Comparison of ENCODE assay signal across 1 cellular context in the genomic region with DNA sequence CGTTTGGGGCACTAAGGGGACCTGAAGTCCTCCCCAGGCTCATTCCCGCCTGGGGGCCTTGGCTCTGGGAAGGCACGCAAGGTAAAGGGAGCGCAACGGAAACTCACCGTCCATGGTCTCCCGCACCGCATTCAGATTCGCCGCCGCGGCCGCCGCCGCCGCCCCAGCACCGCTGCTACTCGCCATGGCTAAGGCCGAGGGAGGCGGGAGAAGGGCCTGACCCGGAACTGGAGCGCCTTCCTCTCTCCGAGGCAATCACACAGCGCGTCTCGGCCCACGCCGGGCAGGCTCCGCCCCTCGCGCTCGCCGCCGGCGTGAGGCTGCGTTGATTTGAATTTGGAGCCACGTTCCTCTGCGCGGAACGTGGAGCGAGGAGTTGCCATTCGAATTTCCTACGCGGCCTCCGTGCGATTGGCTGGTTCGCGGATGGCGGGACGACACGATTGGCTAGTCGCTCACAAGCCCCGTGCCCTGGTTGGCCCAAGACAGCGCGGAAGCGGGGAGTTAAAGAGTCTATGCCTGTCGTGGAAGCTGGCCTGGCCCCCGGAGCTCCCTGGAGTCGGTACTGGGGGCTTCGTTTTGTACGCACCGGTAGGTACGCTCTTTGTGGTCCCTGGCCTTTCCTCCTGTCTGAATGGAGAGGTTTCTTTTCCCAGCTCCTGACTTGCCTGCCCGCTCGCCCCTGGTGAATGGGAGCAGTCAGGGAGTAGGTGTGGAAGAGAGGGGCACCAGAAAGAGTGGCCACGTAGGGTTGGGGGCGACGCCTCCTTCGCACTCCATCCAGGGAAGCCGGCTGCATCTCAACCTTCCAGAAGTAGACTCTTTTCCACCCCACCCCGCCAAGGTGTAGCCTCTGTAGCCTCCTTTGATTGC.
TF ChIP-seq lines count a peak whose summit lies in the region.

A gene (plus strand): TSS at position 507 of the 873 bp plus-strand sequence. CDS start 1,018 bp downstream, outside the sequence.
A gene with protein sequence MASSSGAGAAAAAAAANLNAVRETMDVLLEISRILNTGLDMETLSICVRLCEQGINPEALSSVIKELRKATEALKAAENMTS (minus strand): TSS at position 213 of the 873 bp plus-strand sequence. CDS start 27 bp downstream, at position 186.

TF ChIP-seq in WTC11, 78 proteins besides CTCF, POLR2A, EP300 and RAD21 (continued from another document and continues in another):
- TF ChIP-seq NR2C2 (CRISPR knock-in tag; IDR thresholded peaks at IDR 0.05): peak; percentile 76; the same call in 1 of the 2 replicates
- no peak for TF ChIP-seq MXD4 (CRISPR knock-in tag; IDR thresholded peaks at IDR 0.05; ENCODE audit: borderline replicate concordance)
- TF ChIP-seq RORB (CRISPR knock-in tag; IDR thresholded peaks at IDR 0.05): no peak
- TF ChIP-seq, protein P1, sequence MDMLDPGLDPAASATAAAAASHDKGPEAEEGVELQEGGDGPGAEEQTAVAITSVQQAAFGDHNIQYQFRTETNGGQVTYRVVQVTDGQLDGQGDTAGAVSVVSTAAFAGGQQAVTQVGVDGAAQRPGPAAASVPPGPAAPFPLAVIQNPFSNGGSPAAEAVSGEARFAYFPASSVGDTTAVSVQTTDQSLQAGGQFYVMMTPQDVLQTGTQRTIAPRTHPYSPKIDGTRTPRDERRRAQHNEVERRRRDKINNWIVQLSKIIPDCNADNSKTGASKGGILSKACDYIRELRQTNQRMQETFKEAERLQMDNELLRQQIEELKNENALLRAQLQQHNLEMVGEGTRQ (CRISPR knock-in tag; IDR thresholded peaks at IDR 0.05): peak; percentile 46; the same call in 1 of the 2 replicates
- TF ChIP-seq PRRX2 (CRISPR knock-in tag; IDR thresholded peaks at IDR 0.05): no peak
- TF ChIP-seq GABPB1 (CRISPR knock-in tag; IDR thresholded peaks at IDR 0.05): peak; percentile 96
- TF ChIP-seq CREB1 (CRISPR knock-in tag; IDR thresholded peaks at IDR 0.05): peak; percentile 77; the same call in 1 of the 2 replicates
- no peak for TF ChIP-seq KAT7 (CRISPR knock-in tag; IDR thresholded peaks at IDR 0.05; ENCODE audit: borderline replicate concordance)
- TF ChIP-seq, protein P2, sequence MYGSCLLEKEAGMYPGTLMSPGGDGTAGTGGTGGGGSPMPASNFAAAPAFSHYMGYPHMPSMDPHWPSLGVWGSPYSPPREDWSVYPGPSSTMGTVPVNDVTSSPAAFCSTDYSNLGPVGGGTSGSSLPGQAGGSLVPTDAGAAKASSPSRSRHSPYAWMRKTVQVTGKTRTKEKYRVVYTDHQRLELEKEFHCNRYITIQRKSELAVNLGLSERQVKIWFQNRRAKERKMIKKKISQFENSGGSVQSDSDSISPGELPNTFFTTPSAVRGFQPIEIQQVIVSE (CRISPR knock-in tag; IDR thresholded peaks at IDR 0.05; ENCODE audit: borderline replicate concordance): no peak
- no peak for TF ChIP-seq ZNF423 (CRISPR knock-in tag; IDR thresholded peaks at IDR 0.05)
- no peak for TF ChIP-seq NFATC4 (CRISPR knock-in tag; IDR thresholded peaks at IDR 0.05)
- TF ChIP-seq NFE2L1 (CRISPR knock-in tag; IDR thresholded peaks at IDR 0.05): peak; percentile 68; the same call in 1 of the 2 replicates
- peak; percentile 97 for TF ChIP-seq FOXP1 (CRISPR knock-in tag; IDR thresholded peaks at IDR 0.05; ENCODE audit: borderline replicate concordance)
- TF ChIP-seq CREM (CRISPR knock-in tag; IDR thresholded peaks at IDR 0.05): no peak
- TF ChIP-seq, protein P3, sequence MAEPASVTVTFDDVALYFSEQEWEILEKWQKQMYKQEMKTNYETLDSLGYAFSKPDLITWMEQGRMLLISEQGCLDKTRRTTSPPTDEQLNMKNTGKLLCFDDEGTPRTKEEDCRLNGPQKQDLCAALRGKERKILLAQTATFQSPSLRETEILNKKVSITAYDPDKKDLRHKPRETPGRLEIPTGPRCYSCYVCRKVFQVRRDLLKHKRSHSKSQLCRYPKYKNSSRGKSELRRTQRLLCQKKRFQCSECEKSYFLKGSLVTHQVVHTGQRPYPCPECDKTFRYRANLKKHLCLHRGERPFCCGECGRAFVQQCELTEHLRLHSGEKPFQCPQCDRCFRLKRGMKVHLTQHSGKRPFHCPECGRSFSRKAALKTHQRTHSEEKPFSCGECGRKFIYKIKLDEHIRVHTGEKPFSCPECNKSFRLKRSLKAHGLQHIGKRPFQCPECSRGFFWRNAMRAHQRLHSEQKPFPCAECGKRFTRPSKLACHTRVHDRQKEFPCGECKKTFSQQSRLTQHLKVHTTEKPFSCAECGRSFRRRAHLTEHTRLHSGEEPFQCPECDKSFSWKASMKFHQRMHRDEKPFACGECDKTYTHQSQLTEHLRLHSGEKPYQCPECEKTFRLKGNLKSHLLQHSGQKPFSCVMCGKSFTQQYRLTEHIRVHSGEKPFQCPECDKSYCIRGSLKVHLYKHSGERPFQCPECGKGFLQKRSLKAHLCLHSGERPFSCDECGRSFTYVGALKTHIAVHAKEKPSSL (CRISPR knock-in tag; conservative IDR thresholded peaks at IDR 0.05): no peak
- peak; percentile 88; the same call in 1 of the 2 replicates for TF ChIP-seq CBFB (CRISPR knock-in tag; IDR thresholded peaks at IDR 0.05; ENCODE audit: low read depth)
- peak; percentile 90 for TF ChIP-seq NFYB (CRISPR knock-in tag; conservative IDR thresholded peaks at IDR 0.05; ENCODE audit: low read depth)
- no peak for TF ChIP-seq OVOL2 (CRISPR knock-in tag; IDR thresholded peaks at IDR 0.05; ENCODE audit: borderline replicate concordance)
- TF ChIP-seq ZNF219 (CRISPR knock-in tag; IDR thresholded peaks at IDR 0.05; ENCODE audit: borderline replicate concordance): no peak
- TF ChIP-seq EMX1 (CRISPR knock-in tag; IDR thresholded peaks at IDR 0.05): no peak
- no peak; the same call in 1 of the 2 replicates for TF ChIP-seq TCF7 (CRISPR knock-in tag; IDR thresholded peaks at IDR 0.05; ENCODE audit: low read depth)
- TF ChIP-seq, protein P4, sequence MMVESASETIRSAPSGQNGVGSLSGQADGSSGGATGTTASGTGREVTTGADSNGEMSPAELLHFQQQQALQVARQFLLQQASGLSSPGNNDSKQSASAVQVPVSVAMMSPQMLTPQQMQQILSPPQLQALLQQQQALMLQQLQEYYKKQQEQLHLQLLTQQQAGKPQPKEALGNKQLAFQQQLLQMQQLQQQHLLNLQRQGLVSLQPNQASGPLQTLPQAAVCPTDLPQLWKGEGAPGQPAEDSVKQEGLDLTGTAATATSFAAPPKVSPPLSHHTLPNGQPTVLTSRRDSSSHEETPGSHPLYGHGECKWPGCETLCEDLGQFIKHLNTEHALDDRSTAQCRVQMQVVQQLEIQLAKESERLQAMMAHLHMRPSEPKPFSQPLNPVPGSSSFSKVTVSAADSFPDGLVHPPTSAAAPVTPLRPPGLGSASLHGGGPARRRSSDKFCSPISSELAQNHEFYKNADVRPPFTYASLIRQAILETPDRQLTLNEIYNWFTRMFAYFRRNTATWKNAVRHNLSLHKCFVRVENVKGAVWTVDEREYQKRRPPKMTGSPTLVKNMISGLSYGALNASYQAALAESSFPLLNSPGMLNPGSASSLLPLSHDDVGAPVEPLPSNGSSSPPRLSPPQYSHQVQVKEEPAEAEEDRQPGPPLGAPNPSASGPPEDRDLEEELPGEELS (CRISPR knock-in tag; IDR thresholded peaks at IDR 0.05): peak; percentile 77; the same call in 1 of the 2 replicates
- TF ChIP-seq SOX15 (CRISPR knock-in tag; IDR thresholded peaks at IDR 0.05): no peak
- 0 out of 2 replicates have a peak, but pooled peaks have one; percentile 28 for TF ChIP-seq ZNF263 (CRISPR knock-in tag; IDR thresholded peaks at IDR 0.05; ENCODE audit: low read depth)
- TF ChIP-seq, protein P5, sequence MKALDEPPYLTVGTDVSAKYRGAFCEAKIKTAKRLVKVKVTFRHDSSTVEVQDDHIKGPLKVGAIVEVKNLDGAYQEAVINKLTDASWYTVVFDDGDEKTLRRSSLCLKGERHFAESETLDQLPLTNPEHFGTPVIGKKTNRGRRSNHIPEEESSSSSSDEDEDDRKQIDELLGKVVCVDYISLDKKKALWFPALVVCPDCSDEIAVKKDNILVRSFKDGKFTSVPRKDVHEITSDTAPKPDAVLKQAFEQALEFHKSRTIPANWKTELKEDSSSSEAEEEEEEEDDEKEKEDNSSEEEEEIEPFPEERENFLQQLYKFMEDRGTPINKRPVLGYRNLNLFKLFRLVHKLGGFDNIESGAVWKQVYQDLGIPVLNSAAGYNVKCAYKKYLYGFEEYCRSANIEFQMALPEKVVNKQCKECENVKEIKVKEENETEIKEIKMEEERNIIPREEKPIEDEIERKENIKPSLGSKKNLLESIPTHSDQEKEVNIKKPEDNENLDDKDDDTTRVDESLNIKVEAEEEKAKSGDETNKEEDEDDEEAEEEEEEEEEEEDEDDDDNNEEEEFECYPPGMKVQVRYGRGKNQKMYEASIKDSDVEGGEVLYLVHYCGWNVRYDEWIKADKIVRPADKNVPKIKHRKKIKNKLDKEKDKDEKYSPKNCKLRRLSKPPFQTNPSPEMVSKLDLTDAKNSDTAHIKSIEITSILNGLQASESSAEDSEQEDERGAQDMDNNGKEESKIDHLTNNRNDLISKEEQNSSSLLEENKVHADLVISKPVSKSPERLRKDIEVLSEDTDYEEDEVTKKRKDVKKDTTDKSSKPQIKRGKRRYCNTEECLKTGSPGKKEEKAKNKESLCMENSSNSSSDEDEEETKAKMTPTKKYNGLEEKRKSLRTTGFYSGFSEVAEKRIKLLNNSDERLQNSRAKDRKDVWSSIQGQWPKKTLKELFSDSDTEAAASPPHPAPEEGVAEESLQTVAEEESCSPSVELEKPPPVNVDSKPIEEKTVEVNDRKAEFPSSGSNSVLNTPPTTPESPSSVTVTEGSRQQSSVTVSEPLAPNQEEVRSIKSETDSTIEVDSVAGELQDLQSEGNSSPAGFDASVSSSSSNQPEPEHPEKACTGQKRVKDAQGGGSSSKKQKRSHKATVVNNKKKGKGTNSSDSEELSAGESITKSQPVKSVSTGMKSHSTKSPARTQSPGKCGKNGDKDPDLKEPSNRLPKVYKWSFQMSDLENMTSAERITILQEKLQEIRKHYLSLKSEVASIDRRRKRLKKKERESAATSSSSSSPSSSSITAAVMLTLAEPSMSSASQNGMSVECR (CRISPR knock-in tag; IDR thresholded peaks at IDR 0.05; ENCODE audit: borderline replicate concordance): peak; percentile 74; the same call in 1 of the 2 replicates
- TF ChIP-seq ZBTB21 (CRISPR knock-in tag; IDR thresholded peaks at IDR 0.05; ENCODE audit: borderline replicate concordance): peak; percentile 95
- no peak for TF ChIP-seq JAZF1 (CRISPR knock-in tag; IDR thresholded peaks at IDR 0.05)
- no peak for TF ChIP-seq ATF1 (CRISPR knock-in tag; IDR thresholded peaks at IDR 0.05)
- peak; percentile 89 for TF ChIP-seq TEAD1 (CRISPR knock-in tag; IDR thresholded peaks at IDR 0.05)
- TF ChIP-seq, protein P6, sequence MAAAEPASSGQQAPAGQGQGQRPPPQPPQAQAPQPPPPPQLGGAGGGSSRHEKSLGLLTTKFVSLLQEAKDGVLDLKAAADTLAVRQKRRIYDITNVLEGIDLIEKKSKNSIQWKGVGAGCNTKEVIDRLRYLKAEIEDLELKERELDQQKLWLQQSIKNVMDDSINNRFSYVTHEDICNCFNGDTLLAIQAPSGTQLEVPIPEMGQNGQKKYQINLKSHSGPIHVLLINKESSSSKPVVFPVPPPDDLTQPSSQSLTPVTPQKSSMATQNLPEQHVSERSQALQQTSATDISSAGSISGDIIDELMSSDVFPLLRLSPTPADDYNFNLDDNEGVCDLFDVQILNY (CRISPR knock-in tag; IDR thresholded peaks at IDR 0.05): peak; percentile 90; the same call in 1 of the 2 replicates
- TF ChIP-seq, protein P7, sequence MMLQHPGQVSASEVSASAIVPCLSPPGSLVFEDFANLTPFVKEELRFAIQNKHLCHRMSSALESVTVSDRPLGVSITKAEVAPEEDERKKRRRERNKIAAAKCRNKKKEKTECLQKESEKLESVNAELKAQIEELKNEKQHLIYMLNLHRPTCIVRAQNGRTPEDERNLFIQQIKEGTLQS (CRISPR knock-in tag; conservative IDR thresholded peaks at IDR 0.05): no peak
- TF ChIP-seq, protein P8, sequence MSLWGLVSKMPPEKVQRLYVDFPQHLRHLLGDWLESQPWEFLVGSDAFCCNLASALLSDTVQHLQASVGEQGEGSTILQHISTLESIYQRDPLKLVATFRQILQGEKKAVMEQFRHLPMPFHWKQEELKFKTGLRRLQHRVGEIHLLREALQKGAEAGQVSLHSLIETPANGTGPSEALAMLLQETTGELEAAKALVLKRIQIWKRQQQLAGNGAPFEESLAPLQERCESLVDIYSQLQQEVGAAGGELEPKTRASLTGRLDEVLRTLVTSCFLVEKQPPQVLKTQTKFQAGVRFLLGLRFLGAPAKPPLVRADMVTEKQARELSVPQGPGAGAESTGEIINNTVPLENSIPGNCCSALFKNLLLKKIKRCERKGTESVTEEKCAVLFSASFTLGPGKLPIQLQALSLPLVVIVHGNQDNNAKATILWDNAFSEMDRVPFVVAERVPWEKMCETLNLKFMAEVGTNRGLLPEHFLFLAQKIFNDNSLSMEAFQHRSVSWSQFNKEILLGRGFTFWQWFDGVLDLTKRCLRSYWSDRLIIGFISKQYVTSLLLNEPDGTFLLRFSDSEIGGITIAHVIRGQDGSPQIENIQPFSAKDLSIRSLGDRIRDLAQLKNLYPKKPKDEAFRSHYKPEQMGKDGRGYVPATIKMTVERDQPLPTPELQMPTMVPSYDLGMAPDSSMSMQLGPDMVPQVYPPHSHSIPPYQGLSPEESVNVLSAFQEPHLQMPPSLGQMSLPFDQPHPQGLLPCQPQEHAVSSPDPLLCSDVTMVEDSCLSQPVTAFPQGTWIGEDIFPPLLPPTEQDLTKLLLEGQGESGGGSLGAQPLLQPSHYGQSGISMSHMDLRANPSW (CRISPR knock-in tag; conservative IDR thresholded peaks at IDR 0.05; ENCODE audit: low read depth): peak; percentile 95
- TF ChIP-seq, protein P9, sequence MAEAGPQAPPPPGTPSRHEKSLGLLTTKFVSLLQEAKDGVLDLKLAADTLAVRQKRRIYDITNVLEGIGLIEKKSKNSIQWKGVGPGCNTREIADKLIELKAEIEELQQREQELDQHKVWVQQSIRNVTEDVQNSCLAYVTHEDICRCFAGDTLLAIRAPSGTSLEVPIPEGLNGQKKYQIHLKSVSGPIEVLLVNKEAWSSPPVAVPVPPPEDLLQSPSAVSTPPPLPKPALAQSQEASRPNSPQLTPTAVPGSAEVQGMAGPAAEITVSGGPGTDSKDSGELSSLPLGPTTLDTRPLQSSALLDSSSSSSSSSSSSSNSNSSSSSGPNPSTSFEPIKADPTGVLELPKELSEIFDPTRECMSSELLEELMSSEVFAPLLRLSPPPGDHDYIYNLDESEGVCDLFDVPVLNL (CRISPR knock-in tag; IDR thresholded peaks at IDR 0.05; ENCODE audit: borderline replicate concordance, low read depth): peak; percentile 80
- TF ChIP-seq, protein P10, sequence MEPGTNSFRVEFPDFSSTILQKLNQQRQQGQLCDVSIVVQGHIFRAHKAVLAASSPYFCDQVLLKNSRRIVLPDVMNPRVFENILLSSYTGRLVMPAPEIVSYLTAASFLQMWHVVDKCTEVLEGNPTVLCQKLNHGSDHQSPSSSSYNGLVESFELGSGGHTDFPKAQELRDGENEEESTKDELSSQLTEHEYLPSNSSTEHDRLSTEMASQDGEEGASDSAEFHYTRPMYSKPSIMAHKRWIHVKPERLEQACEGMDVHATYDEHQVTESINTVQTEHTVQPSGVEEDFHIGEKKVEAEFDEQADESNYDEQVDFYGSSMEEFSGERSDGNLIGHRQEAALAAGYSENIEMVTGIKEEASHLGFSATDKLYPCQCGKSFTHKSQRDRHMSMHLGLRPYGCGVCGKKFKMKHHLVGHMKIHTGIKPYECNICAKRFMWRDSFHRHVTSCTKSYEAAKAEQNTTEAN (CRISPR knock-in tag; IDR thresholded peaks at IDR 0.05): peak; percentile 81; the same call in 1 of the 2 replicates
- no peak; the same call in 1 of the 2 replicates for TF ChIP-seq SMAD4 (CRISPR knock-in tag; IDR thresholded peaks at IDR 0.05)
- TF ChIP-seq ZNF121 (CRISPR knock-in tag; IDR thresholded peaks at IDR 0.05): no peak
